24 cellular contexts compared by ENCODE assay signal in genomic region chr1:30479576-30479975, GRCh38.
"Had no signal": no experiment of that assay in that cellular context is flagged by ENCODE, and none has a peak within 500 bp of the region (broad histone marks: within the 10 kb centered on the region; RNA-seq: fewer than 3 reads in every experiment).

No MANE protein-coding gene starts in this region.

- H3K27me3 ChIP-seq: colonic mucosa, esophagus squamous epithelium, gastrocnemius medialis had no signal

- H3K4me1 ChIP-seq: colonic mucosa, esophagus muscularis mucosa, esophagus squamous epithelium, foreskin keratinocyte, gastrocnemius medialis, gastroesophageal sphincter, heart left ventricle, heart right ventricle had no signal

- H3K4me3 ChIP-seq: colonic mucosa, coronary artery, dorsolateral prefrontal cortex, esophagus muscularis mucosa, esophagus squamous epithelium, gastrocnemius medialis, gastroesophageal sphincter, heart left ventricle, heart right ventricle had no signal

- DNase-seq: colonic mucosa; cortex of kidney; dermis blood vessel endothelial cell; dorsolateral prefrontal cortex; effector CD4-positive, alpha-beta T cell; effector CD8-positive, alpha-beta T cell; effector memory CD4-positive, alpha-beta T cell; effector memory CD8-positive, alpha-beta T cell; endodermal cell; erythroblast; esophagus squamous epithelium; foreskin fibroblast; foreskin keratinocyte; foreskin melanocyte; gastrocnemius medialis; glutamatergic neuron; heart left ventricle; heart right ventricle had no signal

- H3K36me3 ChIP-seq: colonic mucosa, esophagus muscularis mucosa, esophagus squamous epithelium, gastrocnemius medialis, gastroesophageal sphincter, heart left ventricle, heart right ventricle had no signal

- H3K27ac Mint-ChIP-seq: dendritic cell treated with granulocyte-macrophage colony-stimulating factor and Interleukin-4, amounts not matched to agents 40 ng/mL and 50 ng/mL, for 4 days; effector memory CD8-positive, alpha-beta T cell; endodermal cell had no signal

- H3K9me3 ChIP-seq: colonic mucosa had no signal

- H3K4me3 Mint-ChIP-seq: dendritic cell treated with granulocyte-macrophage colony-stimulating factor and Interleukin-4, amounts not matched to agents 40 ng/mL and 50 ng/mL, for 4 days; effector memory CD8-positive, alpha-beta T cell; endodermal cell had no signal

- ATAC-seq: effector memory CD8-positive, alpha-beta T cell; esophagus mucosa; foreskin keratinocyte; gastrocnemius medialis; gastroesophageal sphincter; heart left ventricle; heart right ventricle had no signal

- H3K27ac ChIP-seq: colonic mucosa, coronary artery, dorsolateral prefrontal cortex, epithelial cell of prostate, esophagus muscularis mucosa, esophagus squamous epithelium, foreskin keratinocyte, gastrocnemius medialis, gastroesophageal sphincter, heart left ventricle, heart right ventricle had no signal

- H3K4me1 Mint-ChIP-seq: endodermal cell had no signal
